ENCODE assay signal across 8 cellular contexts in genomic region chr11:17354070-17354924, GRCh38. TPM values are rescaled to one million over a fixed set of nuclear protein-coding genes. Genes with fewer than 3 reads are reported as not detected.
DNase-seq lines count a peak whose midpoint lies in the region; ATAC-seq and TF ChIP-seq lines count a peak whose summit lies in the region.

No MANE protein-coding gene starts in this region.

- H3K9me3 ChIP-seq in psoas muscle, result no peaks in the 10 kb centered on the region

- intact Hi-C loops in left cardiac atrium (cut with DNase I), result no loop called here
- intact Hi-C loops in psoas muscle (cut with DNase I), result loop anchor here in 1 of 2 donors (10.0 kb wide), 1 partner anchor 119 kb away; no protein-coding TSS in a partner anchor

- H3K36me3 ChIP-seq in BJ (ENCODE audit: control insufficient read depth, insufficient read depth, low read length) (no peaks in the 10 kb centered on the region), psoas muscle (ENCODE audit: insufficient read depth in 1 of 2, low read depth in 1 of 2) (no peaks in the 10 kb centered on the region)

- POLR2A ChIA-PET in BJ (lab: Charles Lee), result interaction anchor here (0.6 kb wide), 1 partner anchor 174 kb away, joined by 5 read pairs; no protein-coding TSS in a partner anchor

- H3K4me1 ChIP-seq in psoas muscle, result peaks cover 22% of the 10 kb centered on the region

- ATAC-seq in GM19455 (IDR thresholded peaks at IDR 0.05; ENCODE audit: unreplicated experiment) (peak; percentile 43), SK-N-SH treated with all-trans-retinoic acid at 6 μM for 48 hours (peak; percentile 52), left cardiac atrium (peak; percentile 25 to 47), psoas muscle (peak; percentile 56 to 77 (median 66)), HG03196 (IDR thresholded peaks at IDR 0.05; ENCODE audit: unreplicated experiment) (no peak)

- H3K4me3 ChIP-seq in BJ (ENCODE audit: low read depth, low read length) (peak overlapping the region; percentile 53), NB4 (ENCODE audit: low read depth, low read length) (peak overlapping the region; percentile 86), psoas muscle (peak overlapping the region; percentile 73)

- 18 to 25% (median 24%) methylated on average over 9 of the region's 9 CpGs for WGBS in psoas muscle, 3 donors

- no peaks in the 10 kb centered on the region for H3K27me3 ChIP-seq in BJ (ENCODE audit: control insufficient read depth, insufficient read depth, low read length)
- H3K27me3 ChIP-seq in psoas muscle (ENCODE audit: insufficient read depth in 3 of 3, low read length in 2 of 3), result peaks cover 0 to 38% (median 5%) of the 10 kb centered on the region in 3 donors

- H3K27ac ChIP-seq in psoas muscle, result no peak overlapping the region

- CTCF ChIA-PET in BJ (lab: Yijun Ruan, JAX), result interaction anchor here (0.5 to 3.5 kb wide), 26 partner anchors 10 to 510 kb away, joined by 3 to 42 read pairs (median 4); partner anchors contain the start of gene KCNJ11

- TF ChIP-seq POLR2A in NB4 (IDR thresholded peaks at IDR 0.05; ENCODE audit: extremely low read depth, insufficient read length), result no peak

- TF ChIP-seq CTCF in BJ (IDR thresholded peaks at IDR 0.05; ENCODE audit: insufficient read depth, low read depth, low read length), result peak; percentile 67
- peak; percentile 63 for TF ChIP-seq CTCF in NB4 (IDR thresholded peaks at IDR 0.05; ENCODE audit: low read depth, low read length)
- TF ChIP-seq CTCF in psoas muscle (IDR thresholded peaks at IDR 0.05), result peak; percentile 73

- DNase-seq in BJ (ENCODE audit: low read depth), result peak; percentile 19
- DNase-seq in NB4 (ENCODE audit: low read depth), result peak; percentile 88
- peak; percentile 32 for DNase-seq in activated naive CD8-positive, alpha-beta T cell treated with anti-CD3 and anti-CD28 coated beads, Interleukin-2, amount 50 U/mL, for 16 hours (ENCODE audit: low read depth, low spot score)
- peak; percentile 60 for DNase-seq in left cardiac atrium
- no peak for DNase-seq in psoas muscle

TF ChIP-seq in SK-N-SH treated with all-trans-retinoic acid at 6 μM for 48 hours, 23 proteins besides CTCF, POLR2A, EP300 and RAD21:
- TF ChIP-seq ZFP30 (CRISPR knock-in tag; IDR thresholded peaks at IDR 0.05) (no peak), ZFP3 (CRISPR knock-in tag; IDR thresholded peaks at IDR 0.05) (no peak), GLIS3 (CRISPR knock-in tag; IDR thresholded peaks at IDR 0.05) (no peak), TCF4 (CRISPR knock-in tag; IDR thresholded peaks at IDR 0.05; ENCODE audit: borderline replicate concordance) (no peak), ISL1 (CRISPR knock-in tag; IDR thresholded peaks at IDR 0.05) (no peak), ZNF565 (CRISPR knock-in tag; conservative IDR thresholded peaks at IDR 0.05; ENCODE audit: low read depth) (no peak), BACH2 (CRISPR knock-in tag; IDR thresholded peaks at IDR 0.05; ENCODE audit: borderline replicate concordance) (no peak), SNAI2 (CRISPR knock-in tag; IDR thresholded peaks at IDR 0.05) (no peak), PATZ1 (CRISPR knock-in tag; IDR thresholded peaks at IDR 0.05; ENCODE audit: borderline replicate concordance) (no peak), TOX (CRISPR knock-in tag; IDR thresholded peaks at IDR 0.05; ENCODE audit: borderline replicate concordance) (no peak), ZNF70 (CRISPR knock-in tag; IDR thresholded peaks at IDR 0.05) (no peak), OSR1 (CRISPR knock-in tag; IDR thresholded peaks at IDR 0.05) (no peak), PPARA (CRISPR knock-in tag; IDR thresholded peaks at IDR 0.05; ENCODE audit: borderline replicate concordance) (no peak), ZC3H10 (CRISPR knock-in tag; IDR thresholded peaks at IDR 0.05) (no peak), RARB (CRISPR knock-in tag; IDR thresholded peaks at IDR 0.05) (no peak), ZNF8 (CRISPR knock-in tag; IDR thresholded peaks at IDR 0.05) (no peak), CSDC2 (CRISPR knock-in tag; IDR thresholded peaks at IDR 0.05) (no peak)
- TF ChIP-seq, protein P1, sequence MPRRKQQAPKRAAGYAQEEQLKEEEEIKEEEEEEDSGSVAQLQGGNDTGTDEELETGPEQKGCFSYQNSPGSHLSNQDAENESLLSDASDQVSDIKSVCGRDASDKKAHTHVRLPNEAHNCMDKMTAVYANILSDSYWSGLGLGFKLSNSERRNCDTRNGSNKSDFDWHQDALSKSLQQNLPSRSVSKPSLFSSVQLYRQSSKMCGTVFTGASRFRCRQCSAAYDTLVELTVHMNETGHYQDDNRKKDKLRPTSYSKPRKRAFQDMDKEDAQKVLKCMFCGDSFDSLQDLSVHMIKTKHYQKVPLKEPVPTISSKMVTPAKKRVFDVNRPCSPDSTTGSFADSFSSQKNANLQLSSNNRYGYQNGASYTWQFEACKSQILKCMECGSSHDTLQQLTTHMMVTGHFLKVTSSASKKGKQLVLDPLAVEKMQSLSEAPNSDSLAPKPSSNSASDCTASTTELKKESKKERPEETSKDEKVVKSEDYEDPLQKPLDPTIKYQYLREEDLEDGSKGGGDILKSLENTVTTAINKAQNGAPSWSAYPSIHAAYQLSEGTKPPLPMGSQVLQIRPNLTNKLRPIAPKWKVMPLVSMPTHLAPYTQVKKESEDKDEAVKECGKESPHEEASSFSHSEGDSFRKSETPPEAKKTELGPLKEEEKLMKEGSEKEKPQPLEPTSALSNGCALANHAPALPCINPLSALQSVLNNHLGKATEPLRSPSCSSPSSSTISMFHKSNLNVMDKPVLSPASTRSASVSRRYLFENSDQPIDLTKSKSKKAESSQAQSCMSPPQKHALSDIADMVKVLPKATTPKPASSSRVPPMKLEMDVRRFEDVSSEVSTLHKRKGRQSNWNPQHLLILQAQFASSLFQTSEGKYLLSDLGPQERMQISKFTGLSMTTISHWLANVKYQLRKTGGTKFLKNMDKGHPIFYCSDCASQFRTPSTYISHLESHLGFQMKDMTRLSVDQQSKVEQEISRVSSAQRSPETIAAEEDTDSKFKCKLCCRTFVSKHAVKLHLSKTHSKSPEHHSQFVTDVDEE (CRISPR knock-in tag; IDR thresholded peaks at IDR 0.05), result no peak
- TF ChIP-seq, protein P2, sequence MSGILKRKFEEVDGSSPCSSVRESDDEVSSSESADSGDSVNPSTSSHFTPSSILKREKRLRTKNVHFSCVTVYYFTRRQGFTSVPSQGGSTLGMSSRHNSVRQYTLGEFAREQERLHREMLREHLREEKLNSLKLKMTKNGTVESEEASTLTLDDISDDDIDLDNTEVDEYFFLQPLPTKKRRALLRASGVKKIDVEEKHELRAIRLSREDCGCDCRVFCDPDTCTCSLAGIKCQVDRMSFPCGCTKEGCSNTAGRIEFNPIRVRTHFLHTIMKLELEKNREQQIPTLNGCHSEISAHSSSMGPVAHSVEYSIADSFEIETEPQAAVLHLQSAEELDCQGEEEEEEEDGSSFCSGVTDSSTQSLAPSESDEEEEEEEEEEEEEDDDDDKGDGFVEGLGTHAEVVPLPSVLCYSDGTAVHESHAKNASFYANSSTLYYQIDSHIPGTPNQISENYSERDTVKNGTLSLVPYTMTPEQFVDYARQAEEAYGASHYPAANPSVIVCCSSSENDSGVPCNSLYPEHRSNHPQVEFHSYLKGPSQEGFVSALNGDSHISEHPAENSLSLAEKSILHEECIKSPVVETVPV (CRISPR knock-in tag; IDR thresholded peaks at IDR 0.05), result no peak
TF ChIP-seq in SK-N-SH treated with all-trans-retinoic acid at 6 μM for 48 hours: peak in this region for 0.

RNA-seq across cellular contexts. Expression of gene NCR3LG1, which starts 2.7 kb away (rescaled TPM):
- polyA plus RNA-seq in BJ (2011; rRNA removed), result 1.5 and 2.0 TPM in 2 replicates
- polyA minus RNA-seq in BJ (2011; rRNA and poly(A)+ RNA removed), result 3.1 TPM in 2 replicates
- total RNA-seq in left cardiac atrium, result 1 to 10 TPM; 1.9 to 4.2 TPM
- under 1 TPM; 0.09 to 0.71 (median 0.17) TPM for total RNA-seq in psoas muscle
- under 1 TPM; 0.01 to 0.18 (median 0.14) TPM for polyA plus RNA-seq in psoas muscle

RNA-seq across cellular contexts. Expression of gene KCNJ11, which starts 34.2 kb away (rescaled TPM):
- polyA plus RNA-seq in BJ (2011; rRNA removed), result not detected in 2 replicates
- polyA minus RNA-seq in BJ (2011; rRNA and poly(A)+ RNA removed), result not detected in 2 replicates
- total RNA-seq in left cardiac atrium, result 10 to 100 TPM; 11.3 to 21.2 TPM
- 100 to 1,000 TPM in 2 of 4 donors, 10 to 100 TPM in 2; 88.4 to 173 (median 126) TPM for total RNA-seq in psoas muscle
- 10 to 100 TPM; 66.5 to 87.5 (median 86.8) TPM for polyA plus RNA-seq in psoas muscle

Comparison
In these comparisons a context has a peak if more than half of its experiments do, and no peak if none do; other contexts are left out.
1. DNase-seq: peak in BJ (single experiment), NB4 (single experiment), activated naive CD8-positive, alpha-beta T cell treated with anti-CD3 and anti-CD28 coated beads, Interleukin-2, amount 50 U/mL, for 16 hours (single experiment) and left cardiac atrium (single experiment); none in psoas muscle (0 of 2).
2. RNA of gene KCNJ11, which starts 34.2 kb away (total RNA-seq): 88.4 to 173 TPM in psoas muscle; 11.3 to 21.2 TPM in left cardiac atrium; every median in the first group is over 4 times any median in the second.
3. Peak in every context shown above with its lines, with median percentiles within 50 percentile points of each other: H3K4me3 ChIP-seq and CTCF ChIP-seq.